In the genomic region with DNA sequence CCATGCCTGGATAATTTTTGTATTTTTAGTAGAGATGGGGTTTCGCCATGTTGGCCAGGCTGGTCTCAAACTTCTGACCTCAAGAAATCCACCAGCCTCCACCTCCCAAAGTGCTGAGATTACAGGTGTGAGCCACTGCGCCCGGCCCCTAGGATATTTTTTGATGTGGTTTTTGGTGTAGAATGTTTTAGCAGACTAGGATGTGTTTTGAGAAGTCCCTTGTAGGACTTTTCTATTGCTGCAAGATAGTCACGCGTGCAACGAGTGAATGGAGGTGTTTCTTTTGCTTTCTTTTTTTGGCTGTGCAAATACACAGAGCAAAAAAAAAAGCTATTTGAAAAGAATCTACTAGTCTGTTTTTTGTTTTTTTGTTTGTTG, we compare ENCODE assay signal across 20 cellular contexts.
"Had no signal": no experiment of that assay in that cellular context is flagged by ENCODE, and none has a peak within 500 bp of the region (broad histone marks: within the 10 kb centered on the region; RNA-seq: fewer than 3 reads in every experiment).

No MANE protein-coding gene starts in this region.

- H3K9me3 ChIP-seq: body of pancreas, left ventricle myocardium inferior, mucosa of descending colon, neutrophil, tibial nerve, vagina had no signal

- H3K27me3 ChIP-seq: body of pancreas, foreskin keratinocyte, neutrophil, tibial nerve, vagina had no signal

- H3K4me3 ChIP-seq: body of pancreas, left ventricle myocardium inferior, mucosa of descending colon, tibial nerve, vagina had no signal

- H3K27me3 Mint-ChIP-seq: naive thymus-derived CD4-positive, alpha-beta T cell had no signal

- H3K27ac ChIP-seq: body of pancreas, foreskin keratinocyte, left ventricle myocardium inferior, neutrophil, parathyroid adenoma, vagina had no signal

- H3K9me3 Mint-ChIP-seq: activated T-cell treated with anti-CD3 and anti-CD28 coated beads, Interleukin-2, amount 50 U/mL, for 4 hours had no signal

- H3K9ac ChIP-seq: parathyroid adenoma had no signal

- H3K4me3 Mint-ChIP-seq: activated T-cell treated with anti-CD3 and anti-CD28 coated beads, Interleukin-2, amount 50 U/mL, for 4 hours had no signal

- H3K36me3 ChIP-seq: left ventricle myocardium inferior, neutrophil, tibial nerve, vagina had no signal

- ATAC-seq: activated T-cell treated with anti-CD3 and anti-CD28 coated beads, Interleukin-2, amount 50 U/mL, for 4 hours; body of pancreas; foreskin keratinocyte; mucosa of descending colon; naive thymus-derived CD4-positive, alpha-beta T cell; SK-N-SH treated with all-trans-retinoic acid at 6 μM for 48 hours had no signal

- DNase-seq: activated CD4-positive, alpha-beta T cell treated with anti-CD3 and anti-CD28 coated beads, Interleukin-2, amount 50 U/mL, for 1 hour; activated naive CD4-positive, alpha-beta T cell; activated T-cell treated with anti-CD3 and anti-CD28 coated beads, Interleukin-2, amount 50 U/mL, for 4 hours; amygdala; body of pancreas; central memory CD4-positive, alpha-beta T cell; cortex of kidney; effector CD8-positive, alpha-beta T cell; foreskin keratinocyte; glutamatergic neuron; hypothalamus; left ventricle myocardium inferior; mucosa of descending colon; stimulated activated naive CD4-positive, alpha-beta T cell had no signal

- H2AFZ ChIP-seq: parathyroid adenoma had no signal
